9 cellular contexts compared by ENCODE assay signal in genomic region chr12:32603858-32604257, GRCh38.
DNase-seq lines count a peak whose midpoint lies in the region; ATAC-seq, FAIRE-seq and TF ChIP-seq lines count a peak whose summit lies in the region.
"Had no signal": no experiment of that assay in that cellular context is flagged by ENCODE, and none has a peak within 500 bp of the region (broad histone marks: within the 10 kb centered on the region; RNA-seq: fewer than 3 reads in every experiment).

No MANE protein-coding gene starts in this region.

- H3K27ac ChIP-seq in K562 (ENCODE audit: extremely low read depth, low read depth, low read length) (no peak overlapping the region), uterus (no peak overlapping the region)

- H3K4me3 ChIP-seq in AG09309 (ENCODE audit: control insufficient read depth, low read depth, low read length) (no peak overlapping the region), K562 (no peak overlapping the region), uterus (no peak overlapping the region)

- no peak for TF ChIP-seq RAD21 in K562 (CRISPR knock-in tag; conservative IDR thresholded peaks at IDR 0.05 in 1 of 2, IDR thresholded peaks at IDR 0.05 in 1 of 2)

- H3K36me3 ChIP-seq in K562 (ENCODE audit: control insufficient read depth, insufficient read depth, low read length), result no peaks in the 10 kb centered on the region
- no peaks in the 10 kb centered on the region for H3K36me3 ChIP-seq in uterus

- TF ChIP-seq CTCF in AG09309 (IDR thresholded peaks at IDR 0.05; ENCODE audit: control insufficient read depth, insufficient read depth, low read depth, low read length, missing control alignments) (no peak), K562 (IDR thresholded peaks at IDR 0.05 in 2 of 3, conservative IDR thresholded peaks at IDR 0.05 in 1 of 3; ENCODE audit: insufficient read depth in 2 of 3, low read depth in 1 of 3, low read length in 3 of 3) (no peak), uterus (IDR thresholded peaks at IDR 0.05) (no peak)

- no TSS peak for BruUV-seq in K562 (replicated peaks; lab: Mats Ljungman, UMichigan)

- DNase-seq in AG09309 (ENCODE audit: low read depth) (peak; percentile 21), K562 (ENCODE audit: extremely low read depth in 1 of 4, low spot score in 3 of 4) (no peak), DMS 273 treated with DMSO at 0.1 percent for 48 hours (lab: John Stamatoyannopoulos, UW) (no peak), NCI-H1930 (lab: John Stamatoyannopoulos, UW) (no peak), SKM-1 (lab: John Stamatoyannopoulos, UW; ENCODE audit: unreplicated experiment) (no peak), uterus (no peak)
- DNase-seq: DND-41 had no signal

- H3K4me1 ChIP-seq in K562 (replicated peaks in 1 of 2; ENCODE audit: control insufficient read depth in 2 of 2, insufficient read depth in 2 of 2, low read length in 2 of 2) (no peaks in the 10 kb centered on the region), uterus (no peaks in the 10 kb centered on the region)

- peak; percentile 71 for ATAC-seq in GM19328 (IDR thresholded peaks at IDR 0.05; ENCODE audit: unreplicated experiment)
- peak; percentile 90 for ATAC-seq in HG03196 (IDR thresholded peaks at IDR 0.05; ENCODE audit: unreplicated experiment)
- no peak for ATAC-seq in K562

- in situ Hi-C loops in K562 (cut with MboI), result no loop called here

- POLR2A ChIA-PET in K562 (lab: Yijun Ruan, JAX), result interaction anchor here (1.1 kb wide), 1 partner anchor 12 kb away, joined by 4 read pairs; no protein-coding TSS in a partner anchor

- no peak for FAIRE-seq in K562 (lab: Jason Lieb, UNC)

- CTCF ChIA-PET in K562 (lab: Yijun Ruan, JAX; ENCODE audit: low intra/inter-chr PET ratio), result no interaction called here

- H3K4me2 ChIP-seq in K562 (ENCODE audit: insufficient read depth, low read length), result no peak overlapping the region

- no peaks in the 10 kb centered on the region for H3K79me2 ChIP-seq in K562 (ENCODE audit: control insufficient read depth, insufficient read depth, low read length)

- H2AFZ ChIP-seq in K562 (ENCODE audit: low read depth, low read length), result no peak overlapping the region

- TF ChIP-seq POLR2A in K562 (conservative IDR thresholded peaks at IDR 0.05) (no peak), uterus (IDR thresholded peaks at IDR 0.05) (no peak)

- no peaks in the 10 kb centered on the region for H3K9me1 ChIP-seq in K562 (ENCODE audit: control insufficient read depth, insufficient read depth, low read length)

- TF ChIP-seq EP300 in K562 (IDR thresholded peaks at IDR 0.05; ENCODE audit: low read length), result no peak

- H4K20me1 ChIP-seq in K562 (replicated peaks; ENCODE audit: control insufficient read depth, insufficient read depth, low read length), result no peaks in the 10 kb centered on the region

- H3K9me3 ChIP-seq in K562 (replicated peaks; ENCODE audit: control insufficient read depth, insufficient read depth, low read depth, low read length) (no peaks in the 10 kb centered on the region), uterus (no peaks in the 10 kb centered on the region)

- H3K9ac ChIP-seq in K562 (ENCODE audit: insufficient read depth in 1 of 2, low read depth in 2 of 2, low read length in 2 of 2), result no peak overlapping the region

- WGBS in K562 (ENCODE audit: insufficient coverage, low coverage, missing lambda C conversion rate), result 8% methylated on average over 2 of the region's 2 CpGs

- H3K27me3 ChIP-seq in K562 (ENCODE audit: control insufficient read depth in 2 of 2, insufficient read depth in 2 of 2, low read length in 2 of 2), result peaks cover 0 to 11% of the 10 kb centered on the region in 2 experiments; a peak in 2 of 5 replicates
- H3K27me3 ChIP-seq in uterus, result no peaks in the 10 kb centered on the region

- intact Hi-C loops in K562 (cut with micrococcal nuclease), result no loop called here
- intact Hi-C loops in uterus (cut with DNase I; ENCODE audit: low total_unique reads), result no loop called here

TF ChIP-seq in K562, 482 proteins besides CTCF, POLR2A, EP300 and RAD21:
- no peak for TF ChIP-seq HEY1 (CRISPR knock-in tag; IDR thresholded peaks at IDR 0.05; ENCODE audit: borderline replicate concordance)
- 0 out of 2 replicates have a peak, but pooled peaks have one; percentile 12 for TF ChIP-seq ATF3 (IDR thresholded peaks at IDR 0.05)
- TF ChIP-seq ATF3 (CRISPR knock-in tag; conservative IDR thresholded peaks at IDR 0.05), result no peak
- TF ChIP-seq TBL1XR1 (IDR thresholded peaks at IDR 0.05; ENCODE audit: low read length in 2 of 2), result no peak
